16 cellular contexts compared by ENCODE assay signal in genomic region chr12:93122089-93122488, GRCh38.
DNase-seq lines count a peak whose midpoint lies in the region; ATAC-seq and TF ChIP-seq lines count a peak whose summit lies in the region.
"Had no signal": no experiment of that assay in that cellular context is flagged by ENCODE, and none has a peak within 500 bp of the region (broad histone marks: within the 10 kb centered on the region; RNA-seq: fewer than 3 reads in every experiment).

No MANE protein-coding gene starts in this region.

- no peaks in the 10 kb centered on the region for H3K36me3 Mint-ChIP-seq in activated CD4-positive, alpha-beta T cell treated with anti-CD3 and anti-CD28 coated beads for 36 hours (ENCODE audit: low read depth)

- H3K4me3 ChIP-seq in fibroblast of lung (replicated peaks in 1 of 4; ENCODE audit: control extremely low read depth in 1 of 4, insufficient read depth in 1 of 4, low read depth in 3 of 4, low read length in 4 of 4): no peak overlapping the region
- H3K4me3 ChIP-seq: coronary artery, spleen, vagina had no signal

- H3K4me3 Mint-ChIP-seq in activated CD4-positive, alpha-beta T cell treated with anti-CD3 and anti-CD28 coated beads for 36 hours: no peak overlapping the region
- H3K4me3 Mint-ChIP-seq: CD14-positive monocyte had no signal

- no peak for ATAC-seq in activated CD4-positive, alpha-beta T cell treated with anti-CD3 and anti-CD28 coated beads for 36 hours
- no peak for ATAC-seq in HG02885 (IDR thresholded peaks at IDR 0.05; ENCODE audit: poor library complexity, unreplicated experiment)
- ATAC-seq: HCT116 had no signal

- no peaks in the 10 kb centered on the region for H3K36me3 ChIP-seq in fibroblast of lung (ENCODE audit: control insufficient read depth, insufficient read depth, low read length)
- H3K36me3 ChIP-seq: spleen, vagina had no signal

- no peak overlapping the region for H3K9ac ChIP-seq in fibroblast of lung (ENCODE audit: insufficient read depth, low read length)

- H3K27ac ChIP-seq in RWPE1 (peak overlapping the region; percentile 87), fibroblast of lung (ENCODE audit: insufficient read depth, low read length) (no peak overlapping the region)
- H3K27ac ChIP-seq: coronary artery, vagina had no signal

- H3K79me2 ChIP-seq in fibroblast of lung (ENCODE audit: control insufficient read depth, insufficient read depth, low read length): no peaks in the 10 kb centered on the region

- H3K9me3 ChIP-seq in fibroblast of lung (ENCODE audit: control insufficient read depth, insufficient read depth, low read depth, low read length): no peaks in the 10 kb centered on the region
- H3K9me3 ChIP-seq: spleen, vagina had no signal

- H4K20me1 ChIP-seq in fibroblast of lung (ENCODE audit: control insufficient read depth, extremely low read depth, insufficient read depth, low read length): no peaks in the 10 kb centered on the region

- H3K4me2 ChIP-seq in fibroblast of lung (ENCODE audit: extremely low read depth, insufficient read depth, low read length): no peak overlapping the region

- POLR2A ChIA-PET in RWPE1 (lab: Yijun Ruan, JAX; ENCODE audit: low non-redundant PET): interaction anchor here (0.6 to 0.7 kb wide), 2 partner anchors 25 to 259 kb away, joined by 4 to 5 read pairs; no protein-coding TSS in a partner anchor
- POLR2A ChIA-PET in activated CD4-positive, alpha-beta T cell treated with anti-CD3 and anti-CD28 coated beads for 36 hours (lab: Charles Lee): no interaction called here

- no peak overlapping the region for H2AFZ ChIP-seq in fibroblast of lung (ENCODE audit: low read length)

- peak; percentile 49 for DNase-seq in GM03348 (ENCODE audit: low spot score)
- peak; percentile 68 for DNase-seq in RWPE1 (ENCODE audit: low spot score)
- peak; percentile 84 to 88 for DNase-seq in fibroblast of lung (ENCODE audit: low read depth in 2 of 2)
- peak; percentile 89 for DNase-seq in non-pigmented ciliary epithelial cell (ENCODE audit: low read depth)
- DNase-seq in cerebellar nuclear complex (lab: John Stamatoyannopoulos, UW): no peak
- no peak for DNase-seq in activated CD4-positive, alpha-beta T cell treated with anti-CD3 and anti-CD28 coated beads for 36 hours
- no peak for DNase-seq in pons (ENCODE audit: low spot score)
- DNase-seq: activated CD4-positive, alpha-beta T cell treated with anti-CD3 and anti-CD28 coated beads for 48 hours; activated effector memory CD4-positive, alpha-beta T cell treated with anti-CD3 and anti-CD28 coated beads, Interleukin-2, amount 50 U/mL, for 16 hours; hypothalamus; spleen had no signal

- no peaks in the 10 kb centered on the region for H3K4me1 ChIP-seq in fibroblast of lung (ENCODE audit: control insufficient read depth, extremely low read depth, insufficient read depth, low read length)

- no peaks in the 10 kb centered on the region for H3K27me3 ChIP-seq in fibroblast of lung (ENCODE audit: control insufficient read depth, insufficient read depth, low read length)
- H3K27me3 ChIP-seq: spleen, vagina had no signal

- H3K4me1 Mint-ChIP-seq in activated CD4-positive, alpha-beta T cell treated with anti-CD3 and anti-CD28 coated beads for 36 hours: no peaks in the 10 kb centered on the region

- H3K9me3 Mint-ChIP-seq in activated CD4-positive, alpha-beta T cell treated with anti-CD3 and anti-CD28 coated beads for 36 hours (ENCODE audit: low read depth): no peaks in the 10 kb centered on the region
- H3K9me3 Mint-ChIP-seq: CD14-positive monocyte had no signal

- CTCF ChIA-PET in RWPE1 (lab: Yijun Ruan, JAX): interaction anchor here (0.6 to 1.2 kb wide), 5 partner anchors 39 to 298 kb away, joined by 3 to 6 read pairs (median 4); no protein-coding TSS in a partner anchor
- CTCF ChIA-PET in activated CD4-positive, alpha-beta T cell treated with anti-CD3 and anti-CD28 coated beads for 36 hours (lab: Charles Lee): interaction anchor here (0.6 to 3.7 kb wide), 3 partner anchors 24 to 958 kb away, joined by 4 to 15 read pairs (median 4); no protein-coding TSS in a partner anchor

- H3K27ac Mint-ChIP-seq in activated CD4-positive, alpha-beta T cell treated with anti-CD3 and anti-CD28 coated beads for 36 hours: no peak overlapping the region

- intact Hi-C loops in activated CD4-positive, alpha-beta T cell treated with anti-CD3 and anti-CD28 coated beads for 36 hours (cut with DNase I, micrococcal nuclease): no loop called here

- H3K27me3 Mint-ChIP-seq in activated CD4-positive, alpha-beta T cell treated with anti-CD3 and anti-CD28 coated beads for 36 hours: no peaks in the 10 kb centered on the region

- no peak for TF ChIP-seq CTCF in RWPE1 (conservative IDR thresholded peaks at IDR 0.05; ENCODE audit: low read depth)
- TF ChIP-seq CTCF in fibroblast of lung (conservative IDR thresholded peaks at IDR 0.05 in 1 of 2, IDR thresholded peaks at IDR 0.05 in 1 of 2; ENCODE audit: low read depth in 1 of 2, low read length in 2 of 2): no peak

Comparison
In these comparisons a context has a peak if more than half of its experiments do, and no peak if none do; other contexts are left out.
1. DNase-seq: peak in GM03348 (single experiment), RWPE1 (single experiment), fibroblast of lung (2 of 2) and non-pigmented ciliary epithelial cell (single experiment); none in cerebellar nuclear complex (0 of 2), activated CD4-positive, alpha-beta T cell treated with anti-CD3 and anti-CD28 coated beads for 36 hours (single experiment) and pons (single experiment).